In genomic region chr17:28551421-28552186, GRCh38 we compare ENCODE assay signal across 1 cellular context.
TF ChIP-seq lines count a peak whose summit lies in the region.

No MANE protein-coding gene starts in this region.

TF ChIP-seq in H1, 55 proteins besides CTCF, POLR2A, EP300 and RAD21:
- TF ChIP-seq KDM1A (IDR thresholded peaks at IDR 0.05; ENCODE audit: borderline replicate concordance, low read length) = 0 out of 2 replicates have a peak, but pooled peaks have one; percentile 55
- 0 out of 4 replicates have a peak, but pooled peaks of 1 of the 2 experiments have one; percentile 37 for TF ChIP-seq HDAC2 (IDR thresholded peaks at IDR 0.05; ENCODE audit: borderline replicate concordance in 1 of 2, low read depth in 2 of 2, low read length in 2 of 2)
- TF ChIP-seq E2F6 (IDR thresholded peaks at IDR 0.05) = no peak
